8 cellular contexts compared by ENCODE assay signal in genomic region chrX:46913710-46914109, GRCh38.
DNase-seq lines count a peak whose midpoint lies in the region; ATAC-seq and TF ChIP-seq lines count a peak whose summit lies in the region.

No MANE protein-coding gene starts in this region.

- TF ChIP-seq CTCF in GM06990 (IDR thresholded peaks at IDR 0.05; ENCODE audit: insufficient read depth, low read length, poor library complexity, severe bottlenecking), result no peak

- no peak overlapping the region for H3K27ac ChIP-seq in duodenal mucosa (ENCODE audit: low read depth, low read length)
- no peak overlapping the region for H3K27ac ChIP-seq in muscle layer of colon (ENCODE audit: low read depth, low read length)

- ATAC-seq in HG03159 (IDR thresholded peaks at IDR 0.05; ENCODE audit: unreplicated experiment), result no peak

- no peaks in the 10 kb centered on the region for H3K36me3 ChIP-seq in GM06990 (ENCODE audit: control insufficient read depth, insufficient read depth, low read length)
- no peaks in the 10 kb centered on the region for H3K36me3 ChIP-seq in duodenal mucosa (ENCODE audit: control insufficient read depth in 1 of 2, insufficient read depth in 2 of 2, low read length in 2 of 2)
- H3K36me3 ChIP-seq in muscle layer of colon (ENCODE audit: insufficient read depth, low read length), result no peaks in the 10 kb centered on the region

- DNase-seq in GM06990 (ENCODE audit: extremely low read depth, insufficient read length) (no peak), NOMO-1 treated with DMSO at 0.1 percent for 48 hours (lab: John Stamatoyannopoulos, UW; ENCODE audit: unreplicated experiment) (peak; percentile 17), SKM-1 treated with dmso at 0.1 percent for 144 hours (lab: John Stamatoyannopoulos, UW; ENCODE audit: unreplicated experiment) (no peak), cortex of kidney (lab: John Stamatoyannopoulos, UW) (no peak), NCI-H187 treated with DMSO at 0.1 percent for 48 hours (lab: John Stamatoyannopoulos, UW) (no peak)

- peaks cover 0 to 6% of the 10 kb centered on the region in 2 donors for H3K4me1 ChIP-seq in duodenal mucosa (ENCODE audit: control insufficient read depth in 1 of 2, insufficient read depth in 2 of 2, low read length in 2 of 2)
- peaks cover 5% of the 10 kb centered on the region for H3K4me1 ChIP-seq in muscle layer of colon (ENCODE audit: insufficient read depth, low read length)

- H3K9me3 ChIP-seq in duodenal mucosa (ENCODE audit: control insufficient read depth in 1 of 2, low read length in 2 of 2), result no peaks in the 10 kb centered on the region
- no peaks in the 10 kb centered on the region for H3K9me3 ChIP-seq in muscle layer of colon (ENCODE audit: low read length)

- H3K9ac ChIP-seq in duodenal mucosa (ENCODE audit: low read depth in 1 of 2, low read length in 2 of 2) (peak overlapping the region; percentile 48 to 60), muscle layer of colon (ENCODE audit: low read length) (no peak overlapping the region)

- no peaks in the 10 kb centered on the region; the same call in 1 of the 2 replicates for H3K27me3 ChIP-seq in GM06990 (replicated peaks; ENCODE audit: control insufficient read depth, insufficient read depth, low read length)
- H3K27me3 ChIP-seq in duodenal mucosa (ENCODE audit: control insufficient read depth in 1 of 2, insufficient read depth in 2 of 2, low read length in 2 of 2), result peaks cover 0 to 3% of the 10 kb centered on the region in 2 donors
- peaks cover 4% of the 10 kb centered on the region in 2 donors for H3K27me3 ChIP-seq in muscle layer of colon (ENCODE audit: control insufficient read depth in 1 of 2, insufficient read depth in 2 of 2, low read length in 2 of 2)

- H3K4me3 ChIP-seq in GM06990 (replicated peaks; ENCODE audit: low read depth, low read length) (peak overlapping the region; percentile 70), duodenal mucosa (ENCODE audit: low read depth in 1 of 2, low read length in 2 of 2) (peak overlapping the region; percentile 61 to 71), muscle layer of colon (ENCODE audit: low read depth in 1 of 2, low read length in 2 of 2) (peak overlapping the region; percentile 49 to 59)
